Comparison of ENCODE assay signal across 1 cellular context in the genomic region with DNA sequence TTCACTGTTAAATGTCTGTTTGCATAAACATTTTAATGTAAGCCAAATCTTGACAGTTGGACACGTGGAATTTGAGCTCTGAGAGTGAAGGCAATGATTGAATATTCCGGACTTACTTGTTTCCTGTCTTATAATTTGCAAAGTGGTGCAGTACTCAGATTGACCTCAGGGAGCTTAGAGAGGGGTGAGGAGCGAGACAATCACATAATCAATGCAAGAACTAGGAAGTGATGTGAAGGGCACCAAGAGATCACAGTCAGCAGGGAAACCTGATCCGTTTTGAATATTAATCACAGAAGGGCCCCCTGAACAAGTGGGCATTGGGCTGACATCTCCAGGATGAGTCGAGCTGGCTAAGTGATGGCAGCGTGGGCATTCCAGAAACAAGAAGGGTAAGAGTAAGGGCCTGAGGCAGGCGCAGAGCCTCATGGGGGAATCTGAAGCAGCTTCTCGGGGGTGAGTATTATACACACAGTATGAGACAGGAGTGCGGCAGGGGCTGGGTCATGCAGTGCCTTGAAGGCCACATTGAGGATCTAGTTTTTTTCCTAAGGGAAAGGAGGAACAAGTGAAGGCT.
TF ChIP-seq lines count a peak whose summit lies in the region.

No MANE protein-coding gene starts in this region.

TF ChIP-seq in GM23338, 12 proteins besides CTCF, POLR2A, EP300 and RAD21 (continued from another document):
- TF ChIP-seq, protein P1, sequence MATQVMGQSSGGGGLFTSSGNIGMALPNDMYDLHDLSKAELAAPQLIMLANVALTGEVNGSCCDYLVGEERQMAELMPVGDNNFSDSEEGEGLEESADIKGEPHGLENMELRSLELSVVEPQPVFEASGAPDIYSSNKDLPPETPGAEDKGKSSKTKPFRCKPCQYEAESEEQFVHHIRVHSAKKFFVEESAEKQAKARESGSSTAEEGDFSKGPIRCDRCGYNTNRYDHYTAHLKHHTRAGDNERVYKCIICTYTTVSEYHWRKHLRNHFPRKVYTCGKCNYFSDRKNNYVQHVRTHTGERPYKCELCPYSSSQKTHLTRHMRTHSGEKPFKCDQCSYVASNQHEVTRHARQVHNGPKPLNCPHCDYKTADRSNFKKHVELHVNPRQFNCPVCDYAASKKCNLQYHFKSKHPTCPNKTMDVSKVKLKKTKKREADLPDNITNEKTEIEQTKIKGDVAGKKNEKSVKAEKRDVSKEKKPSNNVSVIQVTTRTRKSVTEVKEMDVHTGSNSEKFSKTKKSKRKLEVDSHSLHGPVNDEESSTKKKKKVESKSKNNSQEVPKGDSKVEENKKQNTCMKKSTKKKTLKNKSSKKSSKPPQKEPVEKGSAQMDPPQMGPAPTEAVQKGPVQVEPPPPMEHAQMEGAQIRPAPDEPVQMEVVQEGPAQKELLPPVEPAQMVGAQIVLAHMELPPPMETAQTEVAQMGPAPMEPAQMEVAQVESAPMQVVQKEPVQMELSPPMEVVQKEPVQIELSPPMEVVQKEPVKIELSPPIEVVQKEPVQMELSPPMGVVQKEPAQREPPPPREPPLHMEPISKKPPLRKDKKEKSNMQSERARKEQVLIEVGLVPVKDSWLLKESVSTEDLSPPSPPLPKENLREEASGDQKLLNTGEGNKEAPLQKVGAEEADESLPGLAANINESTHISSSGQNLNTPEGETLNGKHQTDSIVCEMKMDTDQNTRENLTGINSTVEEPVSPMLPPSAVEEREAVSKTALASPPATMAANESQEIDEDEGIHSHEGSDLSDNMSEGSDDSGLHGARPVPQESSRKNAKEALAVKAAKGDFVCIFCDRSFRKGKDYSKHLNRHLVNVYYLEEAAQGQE (IDR thresholded peaks at IDR 0.05; ENCODE audit: unreplicated experiment) = no peak
- TF ChIP-seq EZH2 (IDR thresholded peaks at IDR 0.05; ENCODE audit: low read depth, unreplicated experiment) = no peak
- TF ChIP-seq JUNB (IDR thresholded peaks at IDR 0.05; ENCODE audit: unreplicated experiment) = no peak
- no peak for TF ChIP-seq NANOG (IDR thresholded peaks at IDR 0.05; ENCODE audit: borderline replicate concordance)
- TF ChIP-seq EZH2phosphoT487 (IDR thresholded peaks at IDR 0.05; ENCODE audit: unreplicated experiment) = no peak
- no peak for TF ChIP-seq ZNF331 (CRISPR knock-in tag; IDR thresholded peaks at IDR 0.05; ENCODE audit: low read depth)
- no peak for TF ChIP-seq ZNF114 (CRISPR knock-in tag; IDR thresholded peaks at IDR 0.05)
- TF ChIP-seq, protein P2, sequence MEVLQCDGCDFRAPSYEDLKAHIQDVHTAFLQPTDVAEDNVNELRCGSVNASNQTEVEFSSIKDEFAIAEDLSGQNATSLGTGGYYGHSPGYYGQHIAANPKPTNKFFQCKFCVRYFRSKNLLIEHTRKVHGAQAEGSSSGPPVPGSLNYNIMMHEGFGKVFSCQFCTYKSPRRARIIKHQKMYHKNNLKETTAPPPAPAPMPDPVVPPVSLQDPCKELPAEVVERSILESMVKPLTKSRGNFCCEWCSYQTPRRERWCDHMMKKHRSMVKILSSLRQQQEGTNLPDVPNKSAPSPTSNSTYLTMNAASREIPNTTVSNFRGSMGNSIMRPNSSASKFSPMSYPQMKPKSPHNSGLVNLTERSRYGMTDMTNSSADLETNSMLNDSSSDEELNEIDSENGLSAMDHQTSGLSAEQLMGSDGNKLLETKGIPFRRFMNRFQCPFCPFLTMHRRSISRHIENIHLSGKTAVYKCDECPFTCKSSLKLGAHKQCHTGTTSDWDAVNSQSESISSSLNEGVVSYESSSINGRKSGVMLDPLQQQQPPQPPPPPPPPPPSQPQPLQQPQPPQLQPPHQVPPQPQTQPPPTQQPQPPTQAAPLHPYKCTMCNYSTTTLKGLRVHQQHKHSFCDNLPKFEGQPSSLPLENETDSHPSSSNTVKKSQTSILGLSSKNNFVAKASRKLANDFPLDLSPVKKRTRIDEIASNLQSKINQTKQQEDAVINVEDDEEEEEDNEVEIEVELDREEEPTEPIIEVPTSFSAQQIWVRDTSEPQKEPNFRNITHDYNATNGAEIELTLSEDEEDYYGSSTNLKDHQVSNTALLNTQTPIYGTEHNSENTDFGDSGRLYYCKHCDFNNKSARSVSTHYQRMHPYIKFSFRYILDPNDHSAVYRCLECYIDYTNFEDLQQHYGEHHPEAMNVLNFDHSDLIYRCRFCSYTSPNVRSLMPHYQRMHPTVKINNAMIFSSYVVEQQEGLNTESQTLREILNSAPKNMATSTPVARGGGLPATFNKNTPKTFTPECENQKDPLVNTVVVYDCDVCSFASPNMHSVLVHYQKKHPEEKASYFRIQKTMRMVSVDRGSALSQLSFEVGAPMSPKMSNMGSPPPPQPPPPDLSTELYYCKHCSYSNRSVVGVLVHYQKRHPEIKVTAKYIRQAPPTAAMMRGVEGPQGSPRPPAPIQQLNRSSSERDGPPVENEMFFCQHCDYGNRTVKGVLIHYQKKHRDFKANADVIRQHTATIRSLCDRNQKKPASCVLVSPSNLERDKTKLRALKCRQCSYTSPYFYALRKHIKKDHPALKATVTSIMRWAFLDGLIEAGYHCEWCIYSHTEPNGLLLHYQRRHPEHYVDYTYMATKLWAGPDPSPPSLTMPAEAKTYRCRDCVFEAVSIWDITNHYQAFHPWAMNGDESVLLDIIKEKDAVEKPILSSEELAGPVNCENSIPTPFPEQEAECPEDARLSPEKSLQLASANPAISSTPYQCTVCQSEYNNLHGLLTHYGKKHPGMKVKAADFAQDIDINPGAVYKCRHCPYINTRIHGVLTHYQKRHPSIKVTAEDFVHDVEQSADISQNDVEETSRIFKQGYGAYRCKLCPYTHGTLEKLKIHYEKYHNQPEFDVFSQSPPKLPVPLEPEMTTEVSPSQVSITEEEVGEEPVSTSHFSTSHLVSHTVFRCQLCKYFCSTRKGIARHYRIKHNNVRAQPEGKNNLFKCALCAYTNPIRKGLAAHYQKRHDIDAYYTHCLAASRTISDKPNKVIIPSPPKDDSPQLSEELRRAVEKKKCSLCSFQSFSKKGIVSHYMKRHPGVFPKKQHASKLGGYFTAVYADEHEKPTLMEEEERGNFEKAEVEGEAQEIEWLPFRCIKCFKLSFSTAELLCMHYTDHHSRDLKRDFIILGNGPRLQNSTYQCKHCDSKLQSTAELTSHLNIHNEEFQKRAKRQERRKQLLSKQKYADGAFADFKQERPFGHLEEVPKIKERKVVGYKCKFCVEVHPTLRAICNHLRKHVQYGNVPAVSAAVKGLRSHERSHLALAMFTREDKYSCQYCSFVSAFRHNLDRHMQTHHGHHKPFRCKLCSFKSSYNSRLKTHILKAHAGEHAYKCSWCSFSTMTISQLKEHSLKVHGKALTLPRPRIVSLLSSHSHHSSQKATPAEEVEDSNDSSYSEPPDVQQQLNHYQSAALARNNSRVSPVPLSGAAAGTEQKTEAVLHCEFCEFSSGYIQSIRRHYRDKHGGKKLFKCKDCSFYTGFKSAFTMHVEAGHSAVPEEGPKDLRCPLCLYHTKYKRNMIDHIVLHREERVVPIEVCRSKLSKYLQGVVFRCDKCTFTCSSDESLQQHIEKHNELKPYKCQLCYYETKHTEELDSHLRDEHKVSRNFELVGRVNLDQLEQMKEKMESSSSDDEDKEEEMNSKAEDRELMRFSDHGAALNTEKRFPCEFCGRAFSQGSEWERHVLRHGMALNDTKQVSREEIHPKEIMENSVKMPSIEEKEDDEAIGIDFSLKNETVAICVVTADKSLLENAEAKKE (CRISPR knock-in tag; IDR thresholded peaks at IDR 0.05) = no peak
